18 cellular contexts compared by ENCODE assay signal in the genomic region with DNA sequence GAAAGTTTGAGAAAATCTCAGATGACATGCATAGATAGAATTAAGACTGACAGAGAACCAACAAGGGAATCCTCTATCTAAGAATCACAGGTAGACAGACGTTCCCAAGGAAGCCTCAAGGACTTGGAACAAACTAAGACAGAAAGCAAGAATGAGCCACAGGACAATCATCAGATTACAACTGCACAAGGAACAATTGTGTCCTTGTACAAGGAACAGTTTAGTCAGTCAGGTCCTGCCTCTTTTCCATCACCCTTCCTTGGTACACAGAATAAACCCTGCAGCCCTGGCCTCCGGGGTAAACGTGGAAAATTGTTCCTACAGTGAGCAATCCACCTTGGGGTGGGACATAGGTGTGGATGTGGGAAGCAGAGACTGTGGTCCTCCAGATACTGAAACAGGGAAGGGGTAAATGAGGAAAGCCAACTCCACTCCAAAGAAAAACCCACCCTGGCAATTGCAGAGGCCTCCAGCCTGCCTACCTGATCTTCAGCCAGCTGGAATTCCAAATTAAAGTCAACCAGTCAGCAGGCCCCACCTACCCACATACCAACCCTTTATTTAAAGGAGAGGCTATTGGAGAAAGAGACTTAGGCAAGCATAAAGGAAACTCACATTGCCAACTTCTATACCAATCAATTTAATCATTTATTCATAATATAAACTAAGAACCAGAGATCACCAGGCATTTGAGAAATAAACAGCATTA.
"Had no signal": no experiment of that assay in that cellular context is flagged by ENCODE, and none has a peak within 500 bp of the region (broad histone marks: within the 10 kb centered on the region; RNA-seq: fewer than 3 reads in every experiment).

No MANE protein-coding gene starts in this region.

- H3K4me3 Mint-ChIP-seq: activated naive CD8-positive, alpha-beta T cell treated with anti-CD3 and anti-CD28 coated beads for 36 hours; activated T-helper 1 cell treated with anti-CD3 and anti-CD28 coated beads, Interleukin-12 subunit alpha, Interleukin-12 subunit beta, Interleukin-2, Interleukin-4 antibody, amounts not matched to agents 30 ng/mL and 10 ng/mL and 1 ng/mL, durations not matched to agents 14 hours and 24 hours and 36 hours; brain; central memory CD8-positive, alpha-beta T cell had no signal

- H3K27ac Mint-ChIP-seq: activated naive CD8-positive, alpha-beta T cell treated with anti-CD3 and anti-CD28 coated beads for 36 hours; activated T-helper 1 cell treated with anti-CD3 and anti-CD28 coated beads, Interleukin-12 subunit alpha, Interleukin-12 subunit beta, Interleukin-2, Interleukin-4 antibody, amounts not matched to agents 30 ng/mL and 10 ng/mL and 1 ng/mL, durations not matched to agents 14 hours and 24 hours and 36 hours; brain had no signal

- H3K36me3 ChIP-seq: ovary, stomach, upper lobe of right lung had no signal

- H3K4me3 ChIP-seq: coronary artery, ovary, stomach, testis, upper lobe of right lung had no signal

- H3K27me3 Mint-ChIP-seq: activated naive CD8-positive, alpha-beta T cell treated with anti-CD3 and anti-CD28 coated beads for 36 hours; central memory CD8-positive, alpha-beta T cell had no signal

- H3K27me3 ChIP-seq: ovary, stomach, testis, upper lobe of right lung had no signal

- DNase-seq: activated CD4-positive, alpha-beta T cell treated with anti-CD3 and anti-CD28 coated beads, Interleukin-2, amount 50 U/mL, for 1 hour; activated CD8-positive, alpha-beta memory T cell treated with anti-CD3 and anti-CD28 coated beads for 24 hours; activated naive CD8-positive, alpha-beta T cell treated with anti-CD3 and anti-CD28 coated beads for 36 hours; amygdala; foreskin fibroblast; glutamatergic neuron; kidney glomerular epithelial cell; ovary; stimulated activated CD4-positive, alpha-beta T cell treated with anti-CD3 and anti-CD28 coated beads, Interleukin-1b, Interleukin-23, amount 100 ng/mL, for 48 hours; stomach; testis; upper lobe of right lung had no signal

- H3K9me3 ChIP-seq: ovary, stomach, testis, upper lobe of right lung had no signal

- H3K4me1 ChIP-seq: stomach, testis, upper lobe of right lung had no signal

- H3K4me1 Mint-ChIP-seq: activated naive CD8-positive, alpha-beta T cell treated with anti-CD3 and anti-CD28 coated beads for 36 hours; brain; central memory CD8-positive, alpha-beta T cell had no signal

- H3K27ac ChIP-seq: coronary artery, ovary, stomach, testis, upper lobe of right lung had no signal

- ATAC-seq: activated CD4-positive, CD25-positive, alpha-beta regulatory T cell treated with anti-CD3 and anti-CD28 coated beads, Interleukin-2, amount 50 U/mL, for 24 hours; sciatic nerve; upper lobe of right lung had no signal
